In the genomic region with DNA sequence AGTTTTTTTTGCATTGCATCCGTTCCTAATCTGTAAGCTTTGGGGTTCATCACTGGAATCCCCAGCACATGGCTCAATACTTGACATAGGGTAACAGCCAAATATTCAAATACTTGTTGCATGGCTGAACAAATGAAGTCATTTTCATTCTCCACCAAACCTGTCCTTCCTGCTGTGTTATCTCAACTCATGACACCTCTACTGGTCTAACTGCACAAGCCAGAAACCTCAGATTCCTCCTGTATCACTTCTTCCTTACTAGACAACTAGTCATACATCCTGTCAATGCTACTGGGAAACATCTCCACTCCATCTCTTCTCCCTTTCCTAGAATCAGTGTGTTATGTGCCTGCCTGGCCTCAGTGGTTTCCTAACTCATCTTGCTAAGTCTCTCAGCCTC, we compare ENCODE assay signal across 14 cellular contexts. TPM values are rescaled to one million over a fixed set of nuclear protein-coding genes. Genes with fewer than 3 reads are reported as not detected.
"Had no signal": no experiment of that assay in that cellular context is flagged by ENCODE, and none has a peak within 500 bp of the region (broad histone marks: within the 10 kb centered on the region; RNA-seq: fewer than 3 reads in every experiment).

No MANE protein-coding gene starts in this region.

- ATAC-seq: gastroesophageal sphincter, pancreas had no signal

- DNase-seq: activated CD4-positive, alpha-beta T cell treated with anti-CD3 and anti-CD28 coated beads, Interleukin-2, amount 50 U/mL, for 1 hour; activated effector memory CD4-positive, alpha-beta T cell treated with Interleukin-2 at 50 U/mL for 16 hours; activated T-cell treated with anti-CD3 and anti-CD28 coated beads, Interleukin-2, amount 50 U/mL, for 1 hour; amniotic stem cell; kidney; pancreas; stimulated activated CD4-positive, alpha-beta T cell treated with anti-CD3 and anti-CD28 coated beads, Interleukin-4, amount 100 ng/mL, for 4 hours; thyroid gland had no signal

- H3K9me3 ChIP-seq: gastroesophageal sphincter, pancreas, thyroid gland had no signal

- H3K27me3 ChIP-seq: gastroesophageal sphincter, pancreas, thyroid gland had no signal

- H3K4me1 ChIP-seq: gastroesophageal sphincter, pancreas, thyroid gland had no signal

- H3K27ac Mint-ChIP-seq: activated naive CD4-positive, alpha-beta T cell treated with anti-CD3 and anti-CD28 coated beads, Interleukin-2, amount 50 U/mL, for 24 hours; brain; mesothelial cell of epicardium had no signal

- H3K4me3 Mint-ChIP-seq: activated naive CD4-positive, alpha-beta T cell treated with anti-CD3 and anti-CD28 coated beads, Interleukin-2, amount 50 U/mL, for 24 hours; brain; mesothelial cell of epicardium; neural crest cell had no signal

- H3K4me3 ChIP-seq: gastroesophageal sphincter, pancreas, thyroid gland had no signal

- H3K27me3 Mint-ChIP-seq: activated naive CD4-positive, alpha-beta T cell treated with anti-CD3 and anti-CD28 coated beads, Interleukin-2, amount 50 U/mL, for 24 hours; brain had no signal

- H3K9me3 Mint-ChIP-seq: activated naive CD4-positive, alpha-beta T cell treated with anti-CD3 and anti-CD28 coated beads, Interleukin-2, amount 50 U/mL, for 24 hours; neural crest cell had no signal

- H3K27ac ChIP-seq: gastroesophageal sphincter, pancreas, thyroid gland had no signal

- H3K4me1 Mint-ChIP-seq: activated naive CD4-positive, alpha-beta T cell treated with anti-CD3 and anti-CD28 coated beads, Interleukin-2, amount 50 U/mL, for 24 hours; brain; mesothelial cell of epicardium had no signal

RNA-seq across cellular contexts. Expression of gene ST3GAL6, which starts 43.4 kb away (rescaled TPM):
- total RNA-seq: T-helper 2 cell treated with Interferon-gamma antibody and Interleukin-4, amounts not matched to agents 100 ng/mL and 5 ng/mL, for 36 hours had no signal
